9 cellular contexts compared by ENCODE assay signal in the genomic region with DNA sequence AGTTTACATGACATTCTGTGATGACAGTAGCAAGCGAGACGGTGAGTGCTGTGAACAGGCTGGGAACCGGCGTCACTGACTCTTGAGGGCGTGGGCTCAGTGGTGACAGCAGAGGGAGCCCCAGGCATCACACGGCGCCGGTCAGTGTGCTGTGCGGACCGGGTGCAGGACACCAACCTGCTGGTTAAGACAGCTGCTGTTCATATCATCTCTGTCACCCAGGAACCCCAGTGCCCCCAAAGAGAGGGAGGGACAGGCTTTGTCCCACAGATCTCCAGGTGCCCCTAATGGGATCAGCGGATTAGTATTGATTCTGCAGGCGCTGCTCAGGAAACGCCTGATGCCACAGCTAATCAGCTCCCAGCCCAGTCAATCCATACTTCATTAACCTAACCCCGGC. TPM values are rescaled to one million over a fixed set of nuclear protein-coding genes. Genes with fewer than 3 reads are reported as not detected.
A peak's percentile ranks its signal among the peaks of the same experiment; 100 is the strongest.
DNase-seq lines count a peak whose midpoint lies in the region; ATAC-seq, FAIRE-seq and TF ChIP-seq lines count a peak whose summit lies in the region.
"Had no signal": no experiment of that assay in that cellular context is flagged by ENCODE, and none has a peak within 500 bp of the region (broad histone marks: within the 10 kb centered on the region; RNA-seq: fewer than 3 reads in every experiment).

No MANE protein-coding gene starts in this region.

- no peak overlapping the region for H3K27ac ChIP-seq in pancreas

- H3K27me3 ChIP-seq in pancreas: no peaks in the 10 kb centered on the region

- peak in 3 of 4 donors; percentile 63 to 79 (median 73) for ATAC-seq in pancreas
- ATAC-seq in GM18861 (IDR thresholded peaks at IDR 0.05; ENCODE audit: unreplicated experiment): no peak
- no peak for ATAC-seq in HG03095 (IDR thresholded peaks at IDR 0.05; ENCODE audit: unreplicated experiment)
- ATAC-seq in GM19397 (IDR thresholded peaks at IDR 0.05; ENCODE audit: unreplicated experiment): no peak

- intact Hi-C loops in pancreas (cut with DNase I): no loop called here

- no peaks in the 10 kb centered on the region for H3K4me1 ChIP-seq in pancreas

- TF ChIP-seq CTCF in pancreas (IDR thresholded peaks at IDR 0.05): no peak

- FAIRE-seq in frontal cortex (lab: Jason Lieb, UNC) (no peak), pancreas (lab: Jason Lieb, UNC) (no peak)

- no peaks in the 10 kb centered on the region for H3K9me3 ChIP-seq in pancreas

- in situ Hi-C loops in G401 (cut with HindIII; ENCODE audit: low sequenced_read_pairs): no loop called here

- WGBS in pancreas, 2 donors: 10 to 20% methylated on average over 14 of the region's 14 CpGs

- H3K4me3 ChIP-seq in pancreas: no peak overlapping the region

- H3K36me3 ChIP-seq in pancreas: no peaks in the 10 kb centered on the region

- DNase-seq in G401 (ENCODE audit: low spot score): peak; percentile 13
- peak; percentile 4 for DNase-seq in NCI-H524 treated with DMSO at 0.1 percent for 48 hours (lab: John Stamatoyannopoulos, UW)
- peak; percentile 79 to 83 for DNase-seq in frontal cortex (ENCODE audit: low spot score in 2 of 2)
- peak in 2 of 6 donors; percentile 18 to 41 for DNase-seq in pancreas
- no peak for DNase-seq in central memory CD4-positive, alpha-beta T cell
- DNase-seq: GDM1 had no signal

RNA-seq across cellular contexts. Expression of a gene that starts 18.4 kb away (rescaled TPM):
- total RNA-seq in G401 (2014; rRNA removed; shearing (Covaris generic)): not detected in 2 replicates
- 47.3 TPM for total RNA-seq in frontal cortex
- total RNA-seq in pancreas: under 1 TPM; 0.08 to 0.34 (median 0.14) TPM
- polyA plus RNA-seq in pancreas: 1 to 10 TPM in 1 of 2 donors, under 1 TPM in 1; 0.49 to 1.3 TPM

Comparison
In these comparisons a context has a peak if more than half of its experiments do, and no peak if none do; other contexts are left out.
1. ATAC-seq: peak in pancreas (3 of 4); none in GM18861 (single experiment), HG03095 (single experiment) and GM19397 (single experiment).
2. RNA of a gene that starts 18.4 kb away (total RNA-seq): 47.3 TPM in frontal cortex (single experiment); 0.08 to 0.34 TPM in pancreas and not detected in G401; every median in the first group is over 10 times any median in the second.